Comparison of ENCODE assay signal across 23 cellular contexts in genomic region chr9:102428305-102428704, GRCh38.
"Had no signal": no experiment of that assay in that cellular context is flagged by ENCODE, and none has a peak within 500 bp of the region (broad histone marks: within the 10 kb centered on the region; RNA-seq: fewer than 3 reads in every experiment).

No MANE protein-coding gene starts in this region.

- H3K4me3 ChIP-seq: dorsolateral prefrontal cortex, lower lobe of right lung, pancreas, right lobe of liver, spleen, thoracic aorta had no signal

- H3K27me3 ChIP-seq: foreskin keratinocyte, neutrophil, pancreas, right lobe of liver, spleen had no signal

- ATAC-seq: activated CD8-positive, alpha-beta memory T cell treated with anti-CD3 and anti-CD28 coated beads, Interleukin-2, amount 10 ng/mL, durations not matched to agents 7 days and 5 days; activated T-helper 17 cell treated with anti-CD3 and anti-CD28 coated beads, Interleukin-2, amount 50 U/mL, for 72 hours; foreskin keratinocyte; lower lobe of right lung; naive thymus-derived CD8-positive, alpha-beta T cell; pancreas; right lobe of liver; stimulated activated memory B cell treated with anti-CD40 and anti-IgM and Interleukin-4, amounts not matched to agents 10 μg/mL and 1 μg/mL and 100 μg/mL, for 72 hours had no signal

- H3K9me3 ChIP-seq: lower lobe of right lung, neutrophil, pancreas, right lobe of liver, spleen, thoracic aorta had no signal

- H3K36me3 ChIP-seq: lower lobe of right lung, neutrophil, pancreas, right lobe of liver, spleen, thoracic aorta had no signal

- H3K4me1 ChIP-seq: foreskin keratinocyte, lower lobe of right lung, right lobe of liver, spleen had no signal

- H3K27ac ChIP-seq: dorsolateral prefrontal cortex, epithelial cell of prostate, foreskin keratinocyte, lower lobe of right lung, neutrophil, pancreas, right lobe of liver, spleen, thoracic aorta had no signal

- DNase-seq: activated CD4-positive, alpha-beta memory T cell treated with anti-CD3 and anti-CD28 coated beads, Interleukin-2, amount 10 ng/mL, durations not matched to agents 7 days and 5 days; activated CD4-positive, alpha-beta T cell treated with anti-CD3 and anti-CD28 coated beads for 48 hours; activated CD4-positive, CD25-positive, alpha-beta regulatory T cell; activated CD8-positive, alpha-beta memory T cell treated with anti-CD3 and anti-CD28 coated beads, Interleukin-2, amount 10 ng/mL, durations not matched to agents 7 days and 5 days; activated naive CD4-positive, alpha-beta T cell; activated naive CD8-positive, alpha-beta T cell treated with anti-CD3 and anti-CD28 coated beads for 36 hours; amniotic stem cell; dorsolateral prefrontal cortex; endodermal cell; foreskin keratinocyte; hypothalamus; islet precursor cell; lower lobe of right lung; naive thymus-derived CD8-positive, alpha-beta T cell; pancreas; right lobe of liver; spleen; stimulated activated CD4-positive, alpha-beta T cell treated with anti-CD3 and anti-CD28 coated beads, Interleukin-4, amount 100 ng/mL, for 4 hours had no signal
